ENCODE assay signal across 1 cellular context in the genomic region with DNA sequence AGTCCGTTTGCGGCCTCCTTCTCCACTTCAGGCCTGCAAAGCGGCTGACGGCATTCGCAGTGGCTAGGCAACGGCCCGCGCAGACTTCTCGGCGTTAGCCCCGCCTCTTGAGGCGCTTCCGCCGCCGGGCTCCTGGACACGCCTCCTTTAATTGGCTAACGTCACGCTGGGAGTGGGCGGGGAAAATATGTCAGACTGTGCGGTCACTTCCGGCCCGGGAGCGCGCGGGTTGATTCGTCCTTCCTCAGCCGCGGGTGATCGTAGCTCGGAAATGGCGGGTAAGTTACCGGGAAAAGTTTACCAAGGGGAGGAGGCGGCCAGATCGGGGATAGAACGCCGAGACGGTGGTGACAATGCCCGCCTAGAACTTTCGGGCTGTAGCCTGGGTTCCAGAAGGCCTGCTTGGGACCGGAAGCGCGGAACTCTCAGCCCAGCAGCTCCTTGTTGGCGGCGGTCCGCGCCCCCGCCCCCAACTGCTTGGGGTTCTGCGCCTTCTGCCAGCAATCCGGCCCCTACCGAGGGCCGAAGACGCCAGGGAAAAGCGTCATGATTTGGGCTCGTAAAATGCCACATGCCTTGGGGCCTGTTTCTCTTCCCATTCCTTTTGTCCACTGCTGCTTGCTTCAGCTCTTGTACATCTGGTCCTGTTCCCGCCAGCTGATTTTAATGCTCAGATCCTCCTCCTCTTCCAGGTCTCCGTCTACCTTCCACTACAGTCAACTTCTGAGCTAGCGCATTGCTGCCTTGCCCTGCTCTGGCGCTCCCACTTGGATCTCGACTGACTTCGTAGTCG.
TF ChIP-seq lines count a peak whose summit lies in the region.

TSS of gene HAT1 (plus strand) at position 232 of the 793 bp plus-strand sequence. CDS start at position 272, 40 bp downstream.

TF ChIP-seq in H1, 55 proteins besides CTCF, POLR2A, EP300 and RAD21 (continued from another document):
- TF ChIP-seq, protein P1, sequence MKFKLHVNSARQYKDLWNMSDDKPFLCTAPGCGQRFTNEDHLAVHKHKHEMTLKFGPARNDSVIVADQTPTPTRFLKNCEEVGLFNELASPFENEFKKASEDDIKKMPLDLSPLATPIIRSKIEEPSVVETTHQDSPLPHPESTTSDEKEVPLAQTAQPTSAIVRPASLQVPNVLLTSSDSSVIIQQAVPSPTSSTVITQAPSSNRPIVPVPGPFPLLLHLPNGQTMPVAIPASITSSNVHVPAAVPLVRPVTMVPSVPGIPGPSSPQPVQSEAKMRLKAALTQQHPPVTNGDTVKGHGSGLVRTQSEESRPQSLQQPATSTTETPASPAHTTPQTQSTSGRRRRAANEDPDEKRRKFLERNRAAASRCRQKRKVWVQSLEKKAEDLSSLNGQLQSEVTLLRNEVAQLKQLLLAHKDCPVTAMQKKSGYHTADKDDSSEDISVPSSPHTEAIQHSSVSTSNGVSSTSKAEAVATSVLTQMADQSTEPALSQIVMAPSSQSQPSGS (IDR thresholded peaks at IDR 0.05; ENCODE audit: low read length): peak; percentile 63; the same call in 1 of the 2 replicates
- no peak for TF ChIP-seq BRCA1 (IDR thresholded peaks at IDR 0.05; ENCODE audit: low read depth, low read length)
- peak; percentile 93 for TF ChIP-seq PHF8 (conservative IDR thresholded peaks at IDR 0.05; ENCODE audit: low read depth, low read length)
- no peak for TF ChIP-seq TAF7 (optimal IDR thresholded peaks at IDR 0.05; ENCODE audit: borderline replicate concordance, low read depth, low read length)
- no peak for TF ChIP-seq ATF3 (IDR thresholded peaks at IDR 0.05; ENCODE audit: insufficient read depth, low read depth, low read length)
- TF ChIP-seq HDAC2 (IDR thresholded peaks at IDR 0.05; ENCODE audit: borderline replicate concordance in 1 of 2, low read depth in 2 of 2, low read length in 2 of 2): peak in 1 of 2 experiments; percentile 38; a peak in 1 of 4 replicates
- no peak for TF ChIP-seq SUZ12 (IDR thresholded peaks at IDR 0.05; ENCODE audit: low read length)
- TF ChIP-seq BACH1 (IDR thresholded peaks at IDR 0.05; ENCODE audit: low read length): no peak
- no peak for TF ChIP-seq RFX5 (IDR thresholded peaks at IDR 0.05; ENCODE audit: borderline replicate concordance, low read depth, low read length)
- TF ChIP-seq KDM1A (IDR thresholded peaks at IDR 0.05; ENCODE audit: borderline replicate concordance, low read length): no peak
- TF ChIP-seq, protein P2, sequence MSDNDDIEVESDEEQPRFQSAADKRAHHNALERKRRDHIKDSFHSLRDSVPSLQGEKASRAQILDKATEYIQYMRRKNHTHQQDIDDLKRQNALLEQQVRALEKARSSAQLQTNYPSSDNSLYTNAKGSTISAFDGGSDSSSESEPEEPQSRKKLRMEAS (IDR thresholded peaks at IDR 0.05): peak; percentile 45
- peak; percentile 78 for TF ChIP-seq TAF1 (IDR thresholded peaks at IDR 0.05; ENCODE audit: low read depth, low read length)
- no peak for TF ChIP-seq CHD7 (IDR thresholded peaks at IDR 0.05; ENCODE audit: insufficient replicate concordance, low read length)
- no peak for TF ChIP-seq BCL11A (IDR thresholded peaks at IDR 0.05; ENCODE audit: low read depth in 2 of 2, low read length in 2 of 2)
- TF ChIP-seq ZNF274 (IDR thresholded peaks at IDR 0.05; ENCODE audit: borderline replicate concordance, extremely low read depth, low read length): no peak
- TF ChIP-seq SP2 (IDR thresholded peaks at IDR 0.05; ENCODE audit: low read length): no peak
- TF ChIP-seq KDM4A (IDR thresholded peaks at IDR 0.05; ENCODE audit: low read depth, low read length, severe bottlenecking): peak; percentile 65
- TF ChIP-seq SP1 (IDR thresholded peaks at IDR 0.05; ENCODE audit: low read depth, low read length): peak; percentile 84
- TF ChIP-seq POLR2AphosphoS5 (IDR thresholded peaks at IDR 0.05; ENCODE audit: low read depth, low read length): peak; percentile 86
- no peak for TF ChIP-seq USF2 (IDR thresholded peaks at IDR 0.05; ENCODE audit: low read length)
- TF ChIP-seq TCF12 (IDR thresholded peaks at IDR 0.05; ENCODE audit: low read depth, low read length): no peak
- TF ChIP-seq RXRA (IDR thresholded peaks at IDR 0.05; ENCODE audit: insufficient read depth, low read depth, low read length): no peak
- TF ChIP-seq CBX8 (IDR thresholded peaks at IDR 0.05; ENCODE audit: borderline replicate concordance, low read depth, low read length): no peak
- TF ChIP-seq JUN (IDR thresholded peaks at IDR 0.05; ENCODE audit: low read depth, low read length): no peak
- no peak for TF ChIP-seq CBX5 (IDR thresholded peaks at IDR 0.05; ENCODE audit: low read depth, low read length)
- TF ChIP-seq CHD2 (IDR thresholded peaks at IDR 0.05; ENCODE audit: low read length): no peak
- TF ChIP-seq CTBP2 (IDR thresholded peaks at IDR 0.05; ENCODE audit: borderline replicate concordance, insufficient read depth, insufficient read length, low read length): no peak
- no peak for TF ChIP-seq POU5F1 (IDR thresholded peaks at IDR 0.05; ENCODE audit: low read depth, low read length)
- TF ChIP-seq MAFK (IDR thresholded peaks at IDR 0.05; ENCODE audit: low read depth, low read length): no peak
- no peak for TF ChIP-seq FOSL1 (IDR thresholded peaks at IDR 0.05; ENCODE audit: insufficient read depth, low read depth, low read length)
- TF ChIP-seq SIRT6 (IDR thresholded peaks at IDR 0.05; ENCODE audit: low read length): no peak
- peak; percentile 97 for TF ChIP-seq CREB1 (IDR thresholded peaks at IDR 0.05)
- peak; percentile 37; the same call in 1 of the 2 replicates for TF ChIP-seq JUND (IDR thresholded peaks at IDR 0.05; ENCODE audit: low read length)
- TF ChIP-seq RBBP5 (IDR thresholded peaks at IDR 0.05; ENCODE audit: borderline replicate concordance, low read depth, low read length): peak; percentile 89; the same call in 1 of the 2 replicates
- TF ChIP-seq GABPA (IDR thresholded peaks at IDR 0.05; ENCODE audit: borderline replicate concordance, insufficient read depth, low read length): peak; percentile 82; the same call in 1 of the 2 replicates
- TF ChIP-seq SP4 (IDR thresholded peaks at IDR 0.05; ENCODE audit: low read length): 0 out of 2 replicates have a peak, but pooled peaks have one; percentile 52
- peak; percentile 35; the same call in 1 of the 2 replicates for TF ChIP-seq TEAD4 (IDR thresholded peaks at IDR 0.05; ENCODE audit: low read depth, low read length)
- TF ChIP-seq SIX5 (IDR thresholded peaks at IDR 0.05; ENCODE audit: low read depth, low read length): no peak
- no peak for TF ChIP-seq HDAC6 (IDR thresholded peaks at IDR 0.05; ENCODE audit: low read depth, low read length)
- TF ChIP-seq GTF2F1 (IDR thresholded peaks at IDR 0.05; ENCODE audit: borderline replicate concordance, low read depth, low read length): no peak
- TF ChIP-seq CEBPB (IDR thresholded peaks at IDR 0.05; ENCODE audit: low read depth, low read length): no peak
- no peak for TF ChIP-seq CHD1 (IDR thresholded peaks at IDR 0.05; ENCODE audit: low read depth, low read length)
- peak; percentile 80 for TF ChIP-seq YY1 (IDR thresholded peaks at IDR 0.05; ENCODE audit: low read depth, low read length)
- TF ChIP-seq, protein P3, sequence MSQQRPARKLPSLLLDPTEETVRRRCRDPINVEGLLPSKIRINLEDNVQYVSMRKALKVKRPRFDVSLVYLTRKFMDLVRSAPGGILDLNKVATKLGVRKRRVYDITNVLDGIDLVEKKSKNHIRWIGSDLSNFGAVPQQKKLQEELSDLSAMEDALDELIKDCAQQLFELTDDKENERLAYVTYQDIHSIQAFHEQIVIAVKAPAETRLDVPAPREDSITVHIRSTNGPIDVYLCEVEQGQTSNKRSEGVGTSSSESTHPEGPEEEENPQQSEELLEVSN (IDR thresholded peaks at IDR 0.05): peak; percentile 35; the same call in 1 of the 2 replicates
- peak; percentile 77 for TF ChIP-seq SAP30 (IDR thresholded peaks at IDR 0.05; ENCODE audit: insufficient read depth, insufficient replicate concordance, low read length)
- TF ChIP-seq NRF1 (IDR thresholded peaks at IDR 0.05; ENCODE audit: low read depth, low read length): peak; percentile 24; the same call in 1 of the 2 replicates
- TF ChIP-seq EGR1 (IDR thresholded peaks at IDR 0.05; ENCODE audit: borderline replicate concordance, low read depth, low read length): 0 out of 2 replicates have a peak, but pooled peaks have one; percentile 56
- TF ChIP-seq SRF (IDR thresholded peaks at IDR 0.05; ENCODE audit: low read depth, low read length): no peak
- TF ChIP-seq NANOG (IDR thresholded peaks at IDR 0.05; ENCODE audit: insufficient read depth, low read depth, low read length, poor library complexity, severe bottlenecking): no peak
- TF ChIP-seq TBP (IDR thresholded peaks at IDR 0.05; ENCODE audit: low read depth, low read length): peak; percentile 46
- TF ChIP-seq SIN3A (conservative IDR thresholded peaks at IDR 0.05 in 1 of 2, IDR thresholded peaks at IDR 0.05 in 1 of 2; ENCODE audit: low read depth in 1 of 2, low read length in 2 of 2): peak; percentile 84 to 85; a peak in 3 of 4 replicates
